8 cellular contexts compared by ENCODE assay signal in genomic region chr6:165231581-165232276, GRCh38.
A peak's percentile ranks its signal among the peaks of the same experiment; 100 is the strongest.
DNase-seq lines count a peak whose midpoint lies in the region; ATAC-seq, FAIRE-seq and TF ChIP-seq lines count a peak whose summit lies in the region.
"Had no signal": no experiment of that assay in that cellular context is flagged by ENCODE, and none has a peak within 500 bp of the region (broad histone marks: within the 10 kb centered on the region; RNA-seq: fewer than 3 reads in every experiment).

No MANE protein-coding gene starts in this region.

- no peak for FAIRE-seq in GM12891 (lab: Jason Lieb, UNC)

- no peaks in the 10 kb centered on the region for H3K79me2 ChIP-seq in smooth muscle cell (ENCODE audit: low read depth)
- H3K79me2 ChIP-seq: parathyroid adenoma had no signal

- peak overlapping the region; percentile 43 for H3K9ac ChIP-seq in smooth muscle cell (ENCODE audit: low read depth)
- H3K9ac ChIP-seq: parathyroid adenoma had no signal

- peak overlapping the region; percentile 51 for H3K4me2 ChIP-seq in smooth muscle cell

- H3K9me3 ChIP-seq in smooth muscle cell (replicated peaks; ENCODE audit: low read depth): no peaks in the 10 kb centered on the region

- peak; percentile 85 for ATAC-seq in Right ventricle myocardium superior (ENCODE audit: poor library complexity)

- intact Hi-C loops in Right ventricle myocardium superior (cut with DNase I): no loop called here

- TF ChIP-seq CTCF in smooth muscle cell (IDR thresholded peaks at IDR 0.05; ENCODE audit: borderline replicate concordance, insufficient read depth, poor library complexity, severe bottlenecking): peak; percentile 63

- H4K20me1 ChIP-seq in smooth muscle cell (ENCODE audit: low read depth): no peaks in the 10 kb centered on the region

- H2AFZ ChIP-seq in smooth muscle cell (ENCODE audit: low read depth): peak overlapping the region; percentile 47
- H2AFZ ChIP-seq: parathyroid adenoma had no signal

- no peaks in the 10 kb centered on the region for H3K27me3 ChIP-seq in smooth muscle cell (ENCODE audit: low read depth)

- DNase-seq in Jurkat, Clone E6-1 (ENCODE audit: low read depth, low spot score): peak; percentile 46
- DNase-seq in RPMI8226 (peak; percentile 26), Right ventricle myocardium superior (no peak), smooth muscle cell (lab: John Stamatoyannopoulos, UW; ENCODE audit: unreplicated experiment) (no peak), dedifferentiated amniotic fluid mesenchymal stem cell (ENCODE audit: extremely low spot score) (no peak), NCI-H2171 (lab: John Stamatoyannopoulos, UW) (no peak), GM12891 (ENCODE audit: insufficient read length, low spot score) (no peak)

- H3K36me3 ChIP-seq in smooth muscle cell (ENCODE audit: low read depth): no peaks in the 10 kb centered on the region

- H3K27ac ChIP-seq in smooth muscle cell (ENCODE audit: low read depth): peak overlapping the region; percentile 73
- H3K27ac ChIP-seq: parathyroid adenoma had no signal

- 48% methylated on average over 9 of the region's 9 CpGs for WGBS in smooth muscle cell (ENCODE audit: low lambda C conversion rate)

- TF ChIP-seq POLR2A in GM12891 (IDR thresholded peaks at IDR 0.05; ENCODE audit: low read depth, low read length): no peak

- no peaks in the 10 kb centered on the region for H3F3A ChIP-seq in smooth muscle cell (ENCODE audit: low read depth)

- no peaks in the 10 kb centered on the region for H3K4me1 ChIP-seq in smooth muscle cell (ENCODE audit: low read depth)
- H3K4me1 ChIP-seq: parathyroid adenoma had no signal

- no peak overlapping the region for H3K4me3 ChIP-seq in Jurkat, Clone E6-1 (ENCODE audit: low read length)
- no peak overlapping the region for H3K4me3 ChIP-seq in smooth muscle cell

TF ChIP-seq in GM12891, 5 proteins besides CTCF, POLR2A, EP300 and RAD21:
- no peak for TF ChIP-seq SPI1 (IDR thresholded peaks at IDR 0.05; ENCODE audit: low read depth, low read length)
- TF ChIP-seq POU2F2 (IDR thresholded peaks at IDR 0.05; ENCODE audit: low read depth, low read length): no peak
- no peak for TF ChIP-seq TAF1 (IDR thresholded peaks at IDR 0.05; ENCODE audit: low read depth, low read length)
- TF ChIP-seq POLR2AphosphoS5 (IDR thresholded peaks at IDR 0.05; ENCODE audit: low read depth, low read length): no peak
- no peak for TF ChIP-seq PAX5 (IDR thresholded peaks at IDR 0.05; ENCODE audit: insufficient read depth, low read length, severe bottlenecking)

Comparison
In these comparisons a context has a peak if more than half of its experiments do, and no peak if none do; other contexts are left out.
1. DNase-seq: peak in Jurkat, Clone E6-1 (single experiment) and RPMI8226 (single experiment); none in Right ventricle myocardium superior (single experiment), smooth muscle cell (single experiment), dedifferentiated amniotic fluid mesenchymal stem cell (single experiment), NCI-H2171 (single experiment) and GM12891 (single experiment).